2 cellular contexts compared by ENCODE assay signal in genomic region chr5:53010819-53011218, GRCh38.
TF ChIP-seq lines count a peak whose summit lies in the region.

No MANE protein-coding gene starts in this region.

TF ChIP-seq in HepG2, 621 proteins besides CTCF, POLR2A, EP300 and RAD21:
- TF ChIP-seq ZNF773 (CRISPR knock-in tag; IDR thresholded peaks at IDR 0.05; ENCODE audit: borderline replicate concordance) (no peak), TAF1 (CRISPR knock-in tag; IDR thresholded peaks at IDR 0.05) (no peak), TFE3 (CRISPR knock-in tag; IDR thresholded peaks at IDR 0.05) (no peak), EED (CRISPR knock-in tag; IDR thresholded peaks at IDR 0.05) (no peak), TCF7 (IDR thresholded peaks at IDR 0.05; ENCODE audit: low read depth) (no peak), ZNF343 (CRISPR knock-in tag; IDR thresholded peaks at IDR 0.05) (no peak), HNF4G (IDR thresholded peaks at IDR 0.05; ENCODE audit: borderline replicate concordance, low read depth, low read length) (no peak), HNF4G (CRISPR knock-in tag; IDR thresholded peaks at IDR 0.05; ENCODE audit: borderline replicate concordance, low read depth) (no peak), MED13 (CRISPR knock-in tag; IDR thresholded peaks at IDR 0.05) (no peak), ZNF496 (CRISPR knock-in tag; IDR thresholded peaks at IDR 0.05; ENCODE audit: insufficient replicate concordance) (no peak), MNT (IDR thresholded peaks at IDR 0.05) (no peak), HDAC2 (CRISPR knock-in tag; IDR thresholded peaks at IDR 0.05) (no peak)

TF ChIP-seq in WTC11, 78 proteins besides CTCF, POLR2A, EP300 and RAD21 (continued from another document):
- no peak for TF ChIP-seq ZNF317 (CRISPR knock-in tag; IDR thresholded peaks at IDR 0.05; ENCODE audit: borderline replicate concordance, low read depth)
- TF ChIP-seq ZNF121 (CRISPR knock-in tag; IDR thresholded peaks at IDR 0.05) = no peak
- no peak for TF ChIP-seq E2F5 (CRISPR knock-in tag; IDR thresholded peaks at IDR 0.05)
- no peak for TF ChIP-seq CDX4 (CRISPR knock-in tag; IDR thresholded peaks at IDR 0.05; ENCODE audit: borderline replicate concordance)
- no peak for TF ChIP-seq FOXK1 (CRISPR knock-in tag; IDR thresholded peaks at IDR 0.05)
- no peak for TF ChIP-seq NR1H2 (CRISPR knock-in tag; IDR thresholded peaks at IDR 0.05)
- TF ChIP-seq E2F4 (CRISPR knock-in tag; IDR thresholded peaks at IDR 0.05; ENCODE audit: borderline replicate concordance, low read depth) = no peak
- no peak for TF ChIP-seq FOXJ3 (CRISPR knock-in tag; IDR thresholded peaks at IDR 0.05; ENCODE audit: borderline replicate concordance)
- no peak for TF ChIP-seq ERG (CRISPR knock-in tag; IDR thresholded peaks at IDR 0.05)
- TF ChIP-seq CREM (CRISPR knock-in tag; IDR thresholded peaks at IDR 0.05) = no peak
- no peak for TF ChIP-seq NFATC4 (CRISPR knock-in tag; IDR thresholded peaks at IDR 0.05)
- TF ChIP-seq ATF1 (CRISPR knock-in tag; IDR thresholded peaks at IDR 0.05) = no peak
- TF ChIP-seq IRF1 (CRISPR knock-in tag; IDR thresholded peaks at IDR 0.05) = no peak
- no peak for TF ChIP-seq ZBTB43 (CRISPR knock-in tag; IDR thresholded peaks at IDR 0.05)
- no peak for TF ChIP-seq MYBL2 (CRISPR knock-in tag; IDR thresholded peaks at IDR 0.05)
- TF ChIP-seq STAT6 (CRISPR knock-in tag; conservative IDR thresholded peaks at IDR 0.05; ENCODE audit: low read depth) = no peak
- no peak for TF ChIP-seq RORB (CRISPR knock-in tag; IDR thresholded peaks at IDR 0.05)
- TF ChIP-seq SP1 (CRISPR knock-in tag; conservative IDR thresholded peaks at IDR 0.05) = no peak
